ENCODE assay signal across 22 cellular contexts in the genomic region with DNA sequence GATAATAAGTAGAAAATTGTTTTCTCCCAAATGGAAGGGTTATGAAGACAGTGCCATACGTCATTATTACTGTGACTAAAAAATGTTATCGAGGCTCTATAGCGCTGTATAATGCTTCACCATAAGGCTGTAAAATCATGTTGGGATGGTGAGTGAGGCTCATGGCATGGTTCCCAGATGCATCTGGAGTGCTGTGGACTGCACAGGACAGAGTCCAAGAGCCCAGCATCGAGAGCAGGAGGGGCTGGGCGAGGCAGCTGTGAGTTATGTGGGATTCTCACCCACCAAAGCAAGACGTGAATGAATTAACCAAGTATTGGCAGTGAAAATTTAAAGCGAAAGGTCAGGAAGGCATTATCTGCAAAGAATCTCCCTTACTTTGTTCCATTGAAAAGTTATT.
DNase-seq lines count a peak whose midpoint lies in the region; ATAC-seq and TF ChIP-seq lines count a peak whose summit lies in the region.
"Had no signal": no experiment of that assay in that cellular context is flagged by ENCODE, and none has a peak within 500 bp of the region (broad histone marks: within the 10 kb centered on the region; RNA-seq: fewer than 3 reads in every experiment).

No MANE protein-coding gene starts in this region.

- no peak overlapping the region for H3K4me3 ChIP-seq in right cardiac atrium (ENCODE audit: low read length)
- no peak overlapping the region for H3K4me3 ChIP-seq in neural cell (ENCODE audit: low read length)
- H3K4me3 ChIP-seq in esophagus muscularis mucosa: no peak overlapping the region
- H3K4me3 ChIP-seq: A549; BLaER1 treated with 17β-estradiol and CSF1 and Interleukin-3, amounts not matched to agents 10 nM and 100 nM; GM12878; GM23248 had no signal

- H3K27ac Mint-ChIP-seq in glutamatergic neuron (ENCODE audit: unreplicated experiment): peak overlapping the region; percentile 67
- H3K27ac Mint-ChIP-seq: B cell; CD8-positive, alpha-beta T cell had no signal

- H3K36me3 ChIP-seq in neural cell (ENCODE audit: insufficient read depth, low read length) (no peaks in the 10 kb centered on the region), esophagus muscularis mucosa (no peaks in the 10 kb centered on the region)
- H3K36me3 ChIP-seq: BLaER1 treated with 17β-estradiol and CSF1 and Interleukin-3, amounts not matched to agents 10 nM and 100 nM had no signal

- TF ChIP-seq POLR2A in esophagus muscularis mucosa (IDR thresholded peaks at IDR 0.05; ENCODE audit: low read depth): no peak

- H3K27me3 ChIP-seq in right cardiac atrium (ENCODE audit: control insufficient read depth, insufficient read depth) (no peaks in the 10 kb centered on the region), neural cell (ENCODE audit: insufficient read depth, low read depth, low read length) (no peaks in the 10 kb centered on the region), esophagus muscularis mucosa (no peaks in the 10 kb centered on the region)
- H3K27me3 ChIP-seq: BLaER1 treated with 17β-estradiol and CSF1 and Interleukin-3, amounts not matched to agents 10 nM and 100 nM had no signal

- H3K4me1 ChIP-seq in right cardiac atrium (ENCODE audit: control insufficient read depth, insufficient read depth, low read length) (no peaks in the 10 kb centered on the region), esophagus muscularis mucosa (no peaks in the 10 kb centered on the region)
- H3K4me1 ChIP-seq: A549; BLaER1 treated with 17β-estradiol and CSF1 and Interleukin-3, amounts not matched to agents 10 nM and 100 nM had no signal

- 51% methylated on average over 7 of the region's 7 CpGs for WGBS in right cardiac atrium
- WGBS in esophagus muscularis mucosa: 56% methylated on average over 7 of the region's 7 CpGs

- no peaks in the 10 kb centered on the region for H3K9me3 Mint-ChIP-seq in glutamatergic neuron (ENCODE audit: unreplicated experiment)

- no peaks in the 10 kb centered on the region for H3K9me2 ChIP-seq in neural cell (ENCODE audit: insufficient read depth, low read length)

- peak; percentile 10 for TF ChIP-seq RAD21 in neural cell (conservative IDR thresholded peaks at IDR 0.05)

- peak overlapping the region; percentile 65 for H3K4me3 Mint-ChIP-seq in glutamatergic neuron (ENCODE audit: unreplicated experiment)
- H3K4me3 Mint-ChIP-seq: B cell; CD8-positive, alpha-beta T cell had no signal

- DNase-seq in right cardiac atrium (peak in 2 of 3 donors; percentile 8 to 54), Right ventricle myocardium inferior (ENCODE audit: missing footprints) (no peak), glutamatergic neuron (no peak), superior temporal gyrus (ENCODE audit: extremely low spot score) (peak; percentile 22), left lobe of liver (ENCODE audit: low spot score) (no peak), esophagus muscularis mucosa (ENCODE audit: extremely low spot score) (no peak), hippocampal formation (lab: John Stamatoyannopoulos, UW) (no peak)
- DNase-seq: CD8-positive, alpha-beta T cell; DMS 273 treated with DMSO at 0.1 percent for 48 hours; DMS53; DND-41; EL; GM23248; HCEC 1CT; IMR-90 had no signal

- TF ChIP-seq CTCF in glutamatergic neuron (IDR thresholded peaks at IDR 0.05; ENCODE audit: partially characterized antibody, unreplicated experiment) (no peak), neural cell (IDR thresholded peaks at IDR 0.05; ENCODE audit: poor library complexity, severe bottlenecking) (no peak), esophagus muscularis mucosa (IDR thresholded peaks at IDR 0.05) (no peak)

- H3K27ac ChIP-seq in right cardiac atrium (ENCODE audit: low read length): no peak overlapping the region
- no peak overlapping the region for H3K27ac ChIP-seq in neural cell (ENCODE audit: low read length)
- no peak overlapping the region for H3K27ac ChIP-seq in esophagus muscularis mucosa (replicated peaks in 1 of 4)
- H3K27ac ChIP-seq: 22Rv1; A549; BLaER1 treated with 17β-estradiol and CSF1 and Interleukin-3, amounts not matched to agents 10 nM and 100 nM; GM23248; HL-60 had no signal

- H3K27me3 Mint-ChIP-seq in glutamatergic neuron (ENCODE audit: unreplicated experiment): peaks cover 2% of the 10 kb centered on the region
- H3K27me3 Mint-ChIP-seq: B cell had no signal

- intact Hi-C loops in right cardiac atrium (cut with DNase I): no loop called here
- intact Hi-C loops in Right ventricle myocardium inferior (cut with DNase I): no loop called here
- intact Hi-C loops in esophagus muscularis mucosa (cut with DNase I): no loop called here

- H3K9me3 ChIP-seq in right cardiac atrium (ENCODE audit: control insufficient read depth, low read length) (no peaks in the 10 kb centered on the region), neural cell (ENCODE audit: low read length) (no peaks in the 10 kb centered on the region), esophagus muscularis mucosa (no peaks in the 10 kb centered on the region)
- H3K9me3 ChIP-seq: A549; BLaER1 treated with 17β-estradiol and CSF1 and Interleukin-3, amounts not matched to agents 10 nM and 100 nM had no signal

- no peak overlapping the region for H2AFZ ChIP-seq in neural cell (ENCODE audit: low read depth, low read length)
- H2AFZ ChIP-seq: GM23248 had no signal

- ATAC-seq in right cardiac atrium: peak; percentile 29 to 60
- ATAC-seq in Right ventricle myocardium inferior: no peak
- ATAC-seq in left lobe of liver: no peak
- ATAC-seq: A549; CD8-positive, alpha-beta T cell; GM12878 had no signal

- H3K4me2 ChIP-seq in neural cell (ENCODE audit: low read length): no peak overlapping the region
- H3K4me2 ChIP-seq: A549; BLaER1 treated with 17β-estradiol and CSF1 and Interleukin-3, amounts not matched to agents 10 nM and 100 nM had no signal

- no peaks in the 10 kb centered on the region for H3F3A ChIP-seq in neural cell (ENCODE audit: insufficient read depth, low read length, poor library complexity, severe bottlenecking)

- TF ChIP-seq EP300 in neural cell (conservative IDR thresholded peaks at IDR 0.05; ENCODE audit: poor library complexity, severe bottlenecking): no peak
- TF ChIP-seq EP300 in esophagus muscularis mucosa (IDR thresholded peaks at IDR 0.05): no peak

- no peaks in the 10 kb centered on the region for H4K20me1 ChIP-seq in neural cell (ENCODE audit: insufficient read depth)
- H4K20me1 ChIP-seq: BLaER1 treated with 17β-estradiol and CSF1 and Interleukin-3, amounts not matched to agents 10 nM and 100 nM had no signal

- no peaks in the 10 kb centered on the region for H3K36me3 Mint-ChIP-seq in glutamatergic neuron (ENCODE audit: unreplicated experiment)
- H3K36me3 Mint-ChIP-seq: CD8-positive, alpha-beta T cell had no signal

- peaks cover 13% of the 10 kb centered on the region for H3K4me1 Mint-ChIP-seq in glutamatergic neuron (ENCODE audit: low read depth, unreplicated experiment)
- H3K4me1 Mint-ChIP-seq: B cell had no signal

- H3K79me2 ChIP-seq in neural cell (replicated peaks; ENCODE audit: insufficient read depth, low read length): no peaks in the 10 kb centered on the region

- no peak overlapping the region for H3K9ac ChIP-seq in neural cell (ENCODE audit: low read length)
- H3K9ac ChIP-seq: BLaER1 treated with 17β-estradiol and CSF1 and Interleukin-3, amounts not matched to agents 10 nM and 100 nM; GM23248 had no signal

TF ChIP-seq in neural cell, 6 proteins besides CTCF, POLR2A, EP300 and RAD21:
- TF ChIP-seq SMC3 (conservative IDR thresholded peaks at IDR 0.05; ENCODE audit: poor library complexity) (no peak), EZH2 (IDR thresholded peaks at IDR 0.05; ENCODE audit: borderline replicate concordance, insufficient read depth, low read length, poor library complexity, severe bottlenecking) (no peak), TAF1 (IDR thresholded peaks at IDR 0.05; ENCODE audit: low read depth) (no peak), MXI1 (conservative IDR thresholded peaks at IDR 0.05; ENCODE audit: poor library complexity, severe bottlenecking) (no peak), POLR2AphosphoS5 (IDR thresholded peaks at IDR 0.05) (no peak)
- TF ChIP-seq, protein P1, sequence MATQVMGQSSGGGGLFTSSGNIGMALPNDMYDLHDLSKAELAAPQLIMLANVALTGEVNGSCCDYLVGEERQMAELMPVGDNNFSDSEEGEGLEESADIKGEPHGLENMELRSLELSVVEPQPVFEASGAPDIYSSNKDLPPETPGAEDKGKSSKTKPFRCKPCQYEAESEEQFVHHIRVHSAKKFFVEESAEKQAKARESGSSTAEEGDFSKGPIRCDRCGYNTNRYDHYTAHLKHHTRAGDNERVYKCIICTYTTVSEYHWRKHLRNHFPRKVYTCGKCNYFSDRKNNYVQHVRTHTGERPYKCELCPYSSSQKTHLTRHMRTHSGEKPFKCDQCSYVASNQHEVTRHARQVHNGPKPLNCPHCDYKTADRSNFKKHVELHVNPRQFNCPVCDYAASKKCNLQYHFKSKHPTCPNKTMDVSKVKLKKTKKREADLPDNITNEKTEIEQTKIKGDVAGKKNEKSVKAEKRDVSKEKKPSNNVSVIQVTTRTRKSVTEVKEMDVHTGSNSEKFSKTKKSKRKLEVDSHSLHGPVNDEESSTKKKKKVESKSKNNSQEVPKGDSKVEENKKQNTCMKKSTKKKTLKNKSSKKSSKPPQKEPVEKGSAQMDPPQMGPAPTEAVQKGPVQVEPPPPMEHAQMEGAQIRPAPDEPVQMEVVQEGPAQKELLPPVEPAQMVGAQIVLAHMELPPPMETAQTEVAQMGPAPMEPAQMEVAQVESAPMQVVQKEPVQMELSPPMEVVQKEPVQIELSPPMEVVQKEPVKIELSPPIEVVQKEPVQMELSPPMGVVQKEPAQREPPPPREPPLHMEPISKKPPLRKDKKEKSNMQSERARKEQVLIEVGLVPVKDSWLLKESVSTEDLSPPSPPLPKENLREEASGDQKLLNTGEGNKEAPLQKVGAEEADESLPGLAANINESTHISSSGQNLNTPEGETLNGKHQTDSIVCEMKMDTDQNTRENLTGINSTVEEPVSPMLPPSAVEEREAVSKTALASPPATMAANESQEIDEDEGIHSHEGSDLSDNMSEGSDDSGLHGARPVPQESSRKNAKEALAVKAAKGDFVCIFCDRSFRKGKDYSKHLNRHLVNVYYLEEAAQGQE (IDR thresholded peaks at IDR 0.05; ENCODE audit: borderline replicate concordance): no peak

Comparison
In these comparisons a context has a peak if more than half of its experiments do, and no peak if none do; other contexts are left out.
1. ATAC-seq: peak in right cardiac atrium (2 of 2); none in Right ventricle myocardium inferior (single experiment) and left lobe of liver (single experiment).
2. DNase-seq: peak in right cardiac atrium (2 of 3) and superior temporal gyrus (single experiment); none in Right ventricle myocardium inferior (single experiment), glutamatergic neuron (single experiment), left lobe of liver (single experiment), esophagus muscularis mucosa (single experiment) and hippocampal formation (0 of 2).